15 cellular contexts compared by ENCODE assay signal in the genomic region with DNA sequence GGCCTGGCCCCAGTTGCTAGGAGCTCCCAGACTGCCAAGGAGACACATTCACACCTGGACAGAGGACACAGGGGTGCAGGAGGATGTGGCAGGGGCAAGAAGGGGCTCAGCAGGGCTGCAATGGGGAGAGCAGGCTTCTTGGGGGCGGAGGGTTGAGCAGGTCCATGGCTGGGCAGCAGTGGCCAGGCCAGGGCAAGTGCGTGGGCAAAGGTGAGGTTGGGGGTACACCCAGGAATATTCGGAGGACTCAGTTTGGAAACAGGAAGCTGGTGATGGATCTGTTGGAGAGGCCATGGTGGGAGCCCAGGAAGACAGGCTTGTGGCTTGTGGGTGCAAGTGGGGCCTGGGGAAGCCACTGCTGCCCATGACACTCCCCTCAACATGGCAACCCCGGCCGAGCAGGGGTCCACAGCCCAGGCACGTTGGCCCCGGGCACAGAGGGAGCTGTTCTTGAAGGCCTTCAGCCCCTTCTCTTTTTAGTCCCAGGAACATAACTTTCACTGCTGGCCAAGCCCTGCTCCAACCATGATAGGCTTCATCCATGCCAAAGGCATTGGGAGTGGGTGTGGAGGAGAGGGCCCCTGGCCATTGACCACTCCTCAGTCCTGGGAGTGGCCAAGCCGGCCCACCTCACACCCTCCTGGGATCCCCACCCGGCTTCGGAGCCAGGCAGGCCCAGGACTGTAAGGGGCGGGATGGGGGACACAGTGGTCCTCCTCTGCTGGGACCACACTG. TPM values are rescaled to one million over a fixed set of nuclear protein-coding genes. Genes with fewer than 3 reads are reported as not detected.
A peak's percentile ranks its signal among the peaks of the same experiment; 100 is the strongest.
DNase-seq lines count a peak whose midpoint lies in the region; ATAC-seq and TF ChIP-seq lines count a peak whose summit lies in the region.
"Had no signal": no experiment of that assay in that cellular context is flagged by ENCODE, and none has a peak within 500 bp of the region (broad histone marks: within the 10 kb centered on the region; RNA-seq: fewer than 3 reads in every experiment).

No MANE protein-coding gene starts in this region.

- peaks cover 4% of the 10 kb centered on the region for H3F3A ChIP-seq in smooth muscle cell (ENCODE audit: low read depth)

- H3K4me3 Mint-ChIP-seq in activated naive CD8-positive, alpha-beta T cell, result no peak overlapping the region
- H3K4me3 Mint-ChIP-seq in natural killer cell treated with Interleukin-12 subunit alpha and Interleukin-12 subunit beta and Interleukin-15 and Interleukin-18, amount 100 ng/mL, for 72 hours, result no peak overlapping the region

- peak; percentile 1 to 16 for DNase-seq in stimulated activated CD4-positive, alpha-beta T cell treated with anti-CD3 and anti-CD28 coated beads, Interleukin-2, amount 100 ng/mL, for 24 hours
- DNase-seq in stimulated activated CD4-positive, alpha-beta T cell treated with anti-CD3 and anti-CD28 coated beads, Interleukin-15, amount 100 ng/mL, for 24 hours, result no peak
- DNase-seq in natural killer cell treated with Interleukin-12 subunit alpha and Interleukin-12 subunit beta and Interleukin-15 and Interleukin-18, amount 100 ng/mL, for 72 hours (ENCODE audit: low spot score), result no peak
- peak; percentile 43 to 74 for DNase-seq in aorta
- DNase-seq in smooth muscle cell (lab: John Stamatoyannopoulos, UW; ENCODE audit: unreplicated experiment), result no peak
- no peak for DNase-seq in SKM-1 (lab: John Stamatoyannopoulos, UW; ENCODE audit: unreplicated experiment)
- no peak for DNase-seq in foreskin melanocyte
- DNase-seq: MG63, SIG-M5 had no signal

- no peaks in the 10 kb centered on the region for H3K9me3 Mint-ChIP-seq in activated naive CD8-positive, alpha-beta T cell (ENCODE audit: low read depth)
- H3K9me3 Mint-ChIP-seq in natural killer cell treated with Interleukin-12 subunit alpha and Interleukin-12 subunit beta and Interleukin-15 and Interleukin-18, amount 100 ng/mL, for 72 hours, result no peaks in the 10 kb centered on the region

- H3K27me3 Mint-ChIP-seq in activated naive CD8-positive, alpha-beta T cell, result no peaks in the 10 kb centered on the region
- H3K27me3 Mint-ChIP-seq in natural killer cell treated with Interleukin-12 subunit alpha and Interleukin-12 subunit beta and Interleukin-15 and Interleukin-18, amount 100 ng/mL, for 72 hours, result no peaks in the 10 kb centered on the region

- no peak for TF ChIP-seq CTCF in smooth muscle cell (IDR thresholded peaks at IDR 0.05; ENCODE audit: borderline replicate concordance, insufficient read depth, poor library complexity, severe bottlenecking)

- 91 to 92% methylated on average over 11 of the region's 11 CpGs for WGBS in aorta, 2 donors
- WGBS in smooth muscle cell (ENCODE audit: low lambda C conversion rate), result 97% methylated on average over 11 of the region's 11 CpGs

- H3K4me3 ChIP-seq in aorta (ENCODE audit: low read length in 2 of 2) (no peak overlapping the region), smooth muscle cell (no peak overlapping the region)
- H3K4me3 ChIP-seq: MG63 had no signal

- no peaks in the 10 kb centered on the region for H3K4me1 ChIP-seq in aorta (ENCODE audit: control insufficient read depth in 1 of 2, insufficient read depth in 2 of 2, low read length in 2 of 2)
- no peaks in the 10 kb centered on the region for H3K4me1 ChIP-seq in smooth muscle cell (ENCODE audit: low read depth)

- peaks cover 2 to 3% of the 10 kb centered on the region in 2 donors for H3K36me3 ChIP-seq in aorta (ENCODE audit: control insufficient read depth in 1 of 2, insufficient read depth in 2 of 2, low read length in 1 of 2)
- H3K36me3 ChIP-seq in smooth muscle cell (ENCODE audit: low read depth), result no peaks in the 10 kb centered on the region

- no peak overlapping the region for H3K9ac ChIP-seq in smooth muscle cell (ENCODE audit: low read depth)

- no peaks in the 10 kb centered on the region for H3K79me2 ChIP-seq in smooth muscle cell (ENCODE audit: low read depth)

- intact Hi-C loops in aorta (cut with DNase I), result no loop called here

- peak overlapping the region; percentile 41 for H3K27ac Mint-ChIP-seq in activated naive CD8-positive, alpha-beta T cell
- peak overlapping the region; percentile 77 to 85 for H3K27ac Mint-ChIP-seq in natural killer cell treated with Interleukin-12 subunit alpha and Interleukin-12 subunit beta and Interleukin-15 and Interleukin-18, amount 100 ng/mL, for 72 hours

- no peak for ATAC-seq in natural killer cell treated with Interleukin-12 subunit alpha and Interleukin-12 subunit beta and Interleukin-15 and Interleukin-18, amount 100 ng/mL, for 72 hours
- ATAC-seq in aorta (ENCODE audit: low FRiP score), result no peak
- ATAC-seq: esophagus mucosa had no signal

- no peak overlapping the region for H3K27ac ChIP-seq in aorta (ENCODE audit: low read depth in 1 of 2, low read length in 2 of 2)
- H3K27ac ChIP-seq in smooth muscle cell (ENCODE audit: low read depth), result no peak overlapping the region
- H3K27ac ChIP-seq: C4-2B had no signal

- H2AFZ ChIP-seq in smooth muscle cell (ENCODE audit: low read depth), result no peak overlapping the region

- H4K20me1 ChIP-seq in smooth muscle cell (ENCODE audit: low read depth), result no peaks in the 10 kb centered on the region

- H3K4me2 ChIP-seq in smooth muscle cell, result no peak overlapping the region

- H3K9me3 ChIP-seq in aorta (ENCODE audit: control insufficient read depth, low read length), result no peaks in the 10 kb centered on the region
- H3K9me3 ChIP-seq in smooth muscle cell (replicated peaks; ENCODE audit: low read depth), result no peaks in the 10 kb centered on the region
- H3K9me3 ChIP-seq: MG63 had no signal

- peaks cover 5% of the 10 kb centered on the region for H3K4me1 Mint-ChIP-seq in activated naive CD8-positive, alpha-beta T cell (ENCODE audit: low read depth)
- peaks cover 16 to 37% of the 10 kb centered on the region in 2 donors for H3K4me1 Mint-ChIP-seq in natural killer cell treated with Interleukin-12 subunit alpha and Interleukin-12 subunit beta and Interleukin-15 and Interleukin-18, amount 100 ng/mL, for 72 hours (ENCODE audit: low read depth in 2 of 2)

- peaks cover 3% of the 10 kb centered on the region for H3K36me3 Mint-ChIP-seq in activated naive CD8-positive, alpha-beta T cell
- H3K36me3 Mint-ChIP-seq in natural killer cell treated with Interleukin-12 subunit alpha and Interleukin-12 subunit beta and Interleukin-15 and Interleukin-18, amount 100 ng/mL, for 72 hours, result no peaks in the 10 kb centered on the region

- H3K27me3 ChIP-seq in aorta (ENCODE audit: control insufficient read depth in 1 of 2, insufficient read depth in 2 of 2, low read length in 1 of 2) (no peaks in the 10 kb centered on the region), smooth muscle cell (ENCODE audit: low read depth) (no peaks in the 10 kb centered on the region)
- H3K27me3 ChIP-seq: MG63 had no signal

RNA-seq across cellular contexts. Expression of gene TSPAN3, which starts 33.3 kb away (rescaled TPM):
- total RNA-seq in natural killer cell treated with Interleukin-12 subunit alpha and Interleukin-12 subunit beta and Interleukin-15 and Interleukin-18, amount 100 ng/mL, for 72 hours, result 10 to 100 TPM; 49.3 to 54.9 TPM
- total RNA-seq in aorta, result 100 to 1,000 TPM; 106 to 121 TPM
- polyA plus RNA-seq in aorta, result 100 to 1,000 TPM; 107 to 123 TPM
- total RNA-seq in smooth muscle cell, result 263 and 276 TPM in 2 replicates
- polyA plus RNA-seq in smooth muscle cell, result 238 and 257 TPM in 2 replicates

RNA-seq across cellular contexts. Expression of gene PSTPIP1, which starts 42.7 kb away (rescaled TPM):
- total RNA-seq in natural killer cell treated with Interleukin-12 subunit alpha and Interleukin-12 subunit beta and Interleukin-15 and Interleukin-18, amount 100 ng/mL, for 72 hours, result 100 to 1,000 TPM; 161 to 167 TPM
- total RNA-seq in aorta, result 10 to 100 TPM; 14.1 to 42.9 TPM
- 10 to 100 TPM; 16.5 to 30.4 TPM for polyA plus RNA-seq in aorta
- total RNA-seq in smooth muscle cell, result not detected in 2 replicates
- polyA plus RNA-seq in smooth muscle cell, result 0.38 TPM in 1 of 2 replicates, not detected in the other
- total RNA-seq: NCI-H460, temporal lobe had no signal
- polyA plus RNA-seq: neural cell had no signal

Comparison
In these comparisons a context has a peak if more than half of its experiments do, and no peak if none do; other contexts are left out.
1. DNase-seq: peak in stimulated activated CD4-positive, alpha-beta T cell treated with anti-CD3 and anti-CD28 coated beads, Interleukin-2, amount 100 ng/mL, for 24 hours (2 of 2) and aorta (2 of 2); none in stimulated activated CD4-positive, alpha-beta T cell treated with anti-CD3 and anti-CD28 coated beads, Interleukin-15, amount 100 ng/mL, for 24 hours (single experiment), natural killer cell treated with Interleukin-12 subunit alpha and Interleukin-12 subunit beta and Interleukin-15 and Interleukin-18, amount 100 ng/mL, for 72 hours (single experiment), smooth muscle cell (single experiment), SKM-1 (single experiment) and foreskin melanocyte (single experiment).
2. RNA of gene PSTPIP1, which starts 42.7 kb away (total RNA-seq): 161 to 167 TPM in natural killer cell treated with Interleukin-12 subunit alpha and Interleukin-12 subunit beta and Interleukin-15 and Interleukin-18, amount 100 ng/mL, for 72 hours and 14.1 to 42.9 TPM in aorta; not detected in smooth muscle cell; every median in the first group is over 10 times any median in the second.